Comparison of ENCODE assay signal across 1 cellular context in genomic region chr15:63048115-63048985, GRCh38.
TF ChIP-seq lines count a peak whose summit lies in the region.

No MANE protein-coding gene starts in this region.

TF ChIP-seq in K562, 482 proteins besides CTCF, POLR2A, EP300 and RAD21 (continued from another document and continues in another):
- TF ChIP-seq STAT6 (CRISPR knock-in tag; IDR thresholded peaks at IDR 0.05) (0 out of 2 replicates have a peak, but pooled peaks have one; percentile 7), ZNF24 (IDR thresholded peaks at IDR 0.05) (peak; percentile 42; the same call in 1 of the 2 replicates), ZFP30 (CRISPR knock-in tag; IDR thresholded peaks at IDR 0.05; ENCODE audit: borderline replicate concordance) (no peak), TCF7 (IDR thresholded peaks at IDR 0.05; ENCODE audit: borderline replicate concordance) (no peak), JUND (IDR thresholded peaks at IDR 0.05; ENCODE audit: borderline replicate concordance, low read depth, low read length) (no peak; the same call in 1 of the 2 replicates), JUND (tag; IDR thresholded peaks at IDR 0.05; ENCODE audit: borderline replicate concordance, low read depth, low read length) (peak; percentile 49; the same call in 1 of the 3 replicates), ZNF146 (CRISPR knock-in tag; IDR thresholded peaks at IDR 0.05; ENCODE audit: unreplicated experiment) (no peak), POLR2G (IDR thresholded peaks at IDR 0.05; ENCODE audit: low read depth, low read length) (peak; percentile 85), RFX5 (IDR thresholded peaks at IDR 0.05; ENCODE audit: low read depth, low read length) (no peak), ZNF785 (CRISPR knock-in tag; IDR thresholded peaks at IDR 0.05) (no peak), ARID1B (IDR thresholded peaks at IDR 0.05) (0 out of 2 replicates have a peak, but pooled peaks have one; percentile 8), DPF2 (IDR thresholded peaks at IDR 0.05) (no peak), RCOR1 (IDR thresholded peaks at IDR 0.05; ENCODE audit: borderline replicate concordance in 1 of 2, low read depth in 2 of 2, low read length in 2 of 2) (peak in 1 of 2 experiments; percentile 56; a peak in 2 of 4 replicates), HCFC1 (IDR thresholded peaks at IDR 0.05; ENCODE audit: low read depth, low read length) (peak; percentile 50; the same call in 1 of the 2 replicates), ARNT (IDR thresholded peaks at IDR 0.05) (no peak), PTRF (tag; IDR thresholded peaks at IDR 0.05) (no peak), ZNF23 (CRISPR knock-in tag; IDR thresholded peaks at IDR 0.05) (no peak), ZNF592 (IDR thresholded peaks at IDR 0.05) (peak; percentile 74), NR4A1 (CRISPR knock-in tag; IDR thresholded peaks at IDR 0.05) (0 out of 2 replicates have a peak, but pooled peaks have one; percentile 55), NR4A1 (tag; IDR thresholded peaks at IDR 0.05) (0 out of 2 replicates have a peak, but pooled peaks have one; percentile 35), CC2D1A (IDR thresholded peaks at IDR 0.05) (peak; percentile 66; the same call in 1 of the 2 replicates), KLF13 (tag; IDR thresholded peaks at IDR 0.05; ENCODE audit: borderline replicate concordance, low read depth) (peak; percentile 33; the same call in 1 of the 2 replicates), E4F1 (CRISPR knock-in tag; IDR thresholded peaks at IDR 0.05; ENCODE audit: borderline replicate concordance) (no peak), FUS (optimal IDR thresholded peaks at IDR 0.05; ENCODE audit: low read depth, low read length) (peak; percentile 78), RBM17 (IDR thresholded peaks at IDR 0.05; ENCODE audit: borderline replicate concordance, low read depth, low read length) (no peak), ZNF696 (CRISPR knock-in tag; conservative IDR thresholded peaks at IDR 0.05) (no peak), NR2C2 (CRISPR knock-in tag; IDR thresholded peaks at IDR 0.05) (no peak; the same call in 1 of the 2 replicates), NR2C2 (tag; IDR thresholded peaks at IDR 0.05) (peak; percentile 78), HDAC2 (IDR thresholded peaks at IDR 0.05) (no peak), MAFG (tag; conservative IDR thresholded peaks at IDR 0.05) (no peak), ZBTB12 (CRISPR knock-in tag; IDR thresholded peaks at IDR 0.05) (no peak), ZBTB17 (CRISPR knock-in tag; IDR thresholded peaks at IDR 0.05) (peak; percentile 79; the same call in 1 of the 2 replicates), ZKSCAN1 (IDR thresholded peaks at IDR 0.05; ENCODE audit: low read depth, low read length) (0 out of 2 replicates have a peak, but pooled peaks have one; percentile 44), MCM3 (IDR thresholded peaks at IDR 0.05) (no peak), ZBTB7A (IDR thresholded peaks at IDR 0.05; ENCODE audit: borderline replicate concordance, control insufficient read depth, low read depth, low read length) (peak; percentile 47; the same call in 1 of the 2 replicates), NRF1 (conservative IDR thresholded peaks at IDR 0.05 in 1 of 2, IDR thresholded peaks at IDR 0.05 in 1 of 2) (peak; percentile 97), ZBTB1 (CRISPR knock-in tag; IDR thresholded peaks at IDR 0.05; ENCODE audit: borderline replicate concordance, low read depth) (no peak; the same call in none of the 2 replicates), KDM4B (IDR thresholded peaks at IDR 0.05; ENCODE audit: borderline replicate concordance in 2 of 2, low read depth in 1 of 2) (no peak), ZNF609 (CRISPR knock-in tag; IDR thresholded peaks at IDR 0.05; ENCODE audit: borderline replicate concordance) (no peak), HDGF (IDR thresholded peaks at IDR 0.05) (no peak), ZFP1 (CRISPR knock-in tag; IDR thresholded peaks at IDR 0.05) (no peak), THAP12 (CRISPR knock-in tag; IDR thresholded peaks at IDR 0.05) (peak; percentile 75), TAF1 (IDR thresholded peaks at IDR 0.05; ENCODE audit: control insufficient read depth, extremely low read depth, insufficient read depth, low read length, severe bottlenecking) (peak; percentile 41), YBX1 (IDR thresholded peaks at IDR 0.05) (no peak), SIN3A (IDR thresholded peaks at IDR 0.05; ENCODE audit: borderline replicate concordance in 2 of 2, control insufficient read depth in 1 of 2, low read depth in 2 of 2, low read length in 2 of 2) (peak; percentile 10 to 49; a peak in 2 of 4 replicates), PTBP1 (IDR thresholded peaks at IDR 0.05; ENCODE audit: low read depth, low read length) (no peak), ZNF561 (CRISPR knock-in tag; conservative IDR thresholded peaks at IDR 0.05) (no peak), ZBTB43 (CRISPR knock-in tag; IDR thresholded peaks at IDR 0.05) (no peak), ZNF41 (CRISPR knock-in tag; conservative IDR thresholded peaks at IDR 0.05) (0 out of 2 replicates have a peak, but pooled peaks have one; percentile 6)
